ENCODE assay signal across 23 cellular contexts in the genomic region with DNA sequence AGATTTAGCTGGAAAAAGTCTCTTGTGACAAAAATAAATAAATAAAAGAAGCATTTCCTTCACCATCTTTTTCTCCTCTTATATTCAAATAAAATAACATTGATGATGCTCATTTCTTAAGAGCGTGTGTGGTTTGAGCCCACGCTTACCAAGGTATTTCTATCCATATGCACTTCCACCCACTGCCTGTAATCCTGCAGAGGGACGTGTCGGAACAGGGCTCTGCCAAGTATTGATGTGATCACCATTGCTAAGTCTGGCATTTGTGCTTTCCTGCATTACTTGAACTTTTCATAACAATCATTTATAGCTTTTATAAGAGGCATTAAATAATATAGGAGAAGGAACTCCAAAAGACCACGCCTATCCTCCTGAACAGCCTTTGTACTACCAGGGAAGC.
DNase-seq lines count a peak whose midpoint lies in the region; ATAC-seq and TF ChIP-seq lines count a peak whose summit lies in the region.
"Had no signal": no experiment of that assay in that cellular context is flagged by ENCODE, and none has a peak within 500 bp of the region (broad histone marks: within the 10 kb centered on the region; RNA-seq: fewer than 3 reads in every experiment).

No MANE protein-coding gene starts in this region.

- H3K4me1 Mint-ChIP-seq in MCF 10A (ENCODE audit: insufficient read depth, unreplicated experiment) (no peaks in the 10 kb centered on the region), chondrocyte (ENCODE audit: low read depth) (peaks cover 6% of the 10 kb centered on the region)
- H3K4me1 Mint-ChIP-seq: B cell had no signal

- no peaks in the 10 kb centered on the region for H3K27me3 ChIP-seq in mammary epithelial cell (ENCODE audit: insufficient read depth, low read length)
- peaks cover 4% of the 10 kb centered on the region for H3K27me3 ChIP-seq in osteoblast (ENCODE audit: insufficient read depth, low read length)

- CTCF ChIA-PET in mammary epithelial cell (lab: Charles Lee; ENCODE audit: low non-redundant PET), result no interaction called here
- CTCF ChIA-PET in MCF 10A (lab: Yijun Ruan, JAX), result interaction anchor here (0.6 kb wide), 1 partner anchor 41 kb away, joined by 3 read pairs; no protein-coding TSS in a partner anchor

- H3K36me3 ChIP-seq in mammary epithelial cell (ENCODE audit: insufficient read depth, low read length) (no peaks in the 10 kb centered on the region), osteoblast (ENCODE audit: insufficient read depth, low read length) (no peaks in the 10 kb centered on the region)
- H3K36me3 ChIP-seq: BLaER1 treated with 17β-estradiol and CSF1 and Interleukin-3, amounts not matched to agents 10 nM and 100 nM had no signal

- dilution Hi-C loops in mammary epithelial cell (cut with HindIII; ENCODE audit: low sequenced_read_pairs), result no loop called here

- intact Hi-C loops in mammary epithelial cell (cut with micrococcal nuclease) (no loop called here), MCF 10A (cut with micrococcal nuclease) (no loop called here)

- H3K4me3 Mint-ChIP-seq in MCF 10A (ENCODE audit: unreplicated experiment), result no peak overlapping the region
- H3K4me3 Mint-ChIP-seq in chondrocyte (ENCODE audit: unreplicated experiment), result no peak overlapping the region
- H3K4me3 Mint-ChIP-seq: B cell; CD4-positive, alpha-beta T cell; CD8-positive, alpha-beta T cell had no signal

- H3K4me2 ChIP-seq in mammary epithelial cell (ENCODE audit: insufficient read depth, low read depth, low read length) (no peak overlapping the region), osteoblast (ENCODE audit: insufficient read depth, low read length) (no peak overlapping the region)
- H3K4me2 ChIP-seq: A549; BLaER1 treated with 17β-estradiol and CSF1 and Interleukin-3, amounts not matched to agents 10 nM and 100 nM had no signal

- WGBS in mammary epithelial cell (ENCODE audit: low coverage, missing lambda C conversion rate), result 70% methylated on average over 5 of the region's 5 CpGs

- H3K9me3 ChIP-seq in mammary epithelial cell (replicated peaks; ENCODE audit: insufficient read depth, low read length), result no peaks in the 10 kb centered on the region
- no peaks in the 10 kb centered on the region for H3K9me3 ChIP-seq in osteoblast (ENCODE audit: low read depth, low read length)
- H3K9me3 ChIP-seq: A549 had no signal

- ATAC-seq in esophagus mucosa (peak; percentile 45), HG02973 (IDR thresholded peaks at IDR 0.05; ENCODE audit: unreplicated experiment) (no peak)
- ATAC-seq: A549; CD8-positive, alpha-beta T cell; GM12878 had no signal

- DNase-seq in mammary epithelial cell (peak; percentile 72), MCF 10A (ENCODE audit: unreplicated experiment) (no peak), epithelial cell of esophagus (ENCODE audit: low read depth) (peak; percentile 75), osteoblast (ENCODE audit: insufficient read length, low spot score, missing footprints) (no peak), chondrocyte (ENCODE audit: low spot score) (no peak)
- DNase-seq: AML-193; CD4-positive, alpha-beta T cell; CD8-positive, alpha-beta T cell; DMS 273 treated with DMSO at 0.1 percent for 48 hours; DMS153; DMS53; DMS79; DND-41; EL; GDM1 had no signal

- TF ChIP-seq CTCF in mammary epithelial cell (conservative IDR thresholded peaks at IDR 0.05 in 1 of 2, IDR thresholded peaks at IDR 0.05 in 1 of 2; ENCODE audit: extremely low read depth in 1 of 2, insufficient read depth in 1 of 2, low read depth in 1 of 2, low read length in 2 of 2) (no peak), MCF 10A (IDR thresholded peaks at IDR 0.05; ENCODE audit: unreplicated experiment) (no peak), epithelial cell of esophagus (IDR thresholded peaks at IDR 0.05; ENCODE audit: insufficient read depth, low read depth, low read length, missing control alignments) (no peak), osteoblast (IDR thresholded peaks at IDR 0.05; ENCODE audit: extremely low read depth, low read depth, low read length) (no peak), chondrocyte (IDR thresholded peaks at IDR 0.05) (no peak)

- H3K4me1 ChIP-seq in mammary epithelial cell (ENCODE audit: insufficient read depth, low read length), result peaks cover 10% of the 10 kb centered on the region
- peaks cover 2% of the 10 kb centered on the region for H3K4me1 ChIP-seq in osteoblast (ENCODE audit: insufficient read depth, low read length)
- H3K4me1 ChIP-seq: A549 had no signal

- H3K4me3 ChIP-seq in mammary epithelial cell (replicated peaks in 1 of 3; ENCODE audit: insufficient read depth in 1 of 3, low read depth in 2 of 3, low read length in 3 of 3) (no peak overlapping the region), epithelial cell of esophagus (ENCODE audit: low read length) (no peak overlapping the region), osteoblast (ENCODE audit: insufficient read depth, low read length) (no peak overlapping the region)
- H3K4me3 ChIP-seq: A549; BLaER1 treated with 17β-estradiol and CSF1 and Interleukin-3, amounts not matched to agents 10 nM and 100 nM; GM12878 had no signal

- H2AFZ ChIP-seq in mammary epithelial cell (ENCODE audit: low read depth, low read length) (no peak overlapping the region), osteoblast (ENCODE audit: low read length) (no peak overlapping the region)

- no peak overlapping the region for H3K9ac ChIP-seq in mammary epithelial cell (ENCODE audit: insufficient read depth, low read length)
- H3K9ac ChIP-seq: BLaER1 treated with 17β-estradiol and CSF1 and Interleukin-3, amounts not matched to agents 10 nM and 100 nM had no signal

- H4K20me1 ChIP-seq in mammary epithelial cell (ENCODE audit: insufficient read depth, low read length), result no peaks in the 10 kb centered on the region
- no peaks in the 10 kb centered on the region for H4K20me1 ChIP-seq in osteoblast (ENCODE audit: insufficient read depth, low read length)
- H4K20me1 ChIP-seq: BLaER1 treated with 17β-estradiol and CSF1 and Interleukin-3, amounts not matched to agents 10 nM and 100 nM had no signal

- POLR2A ChIA-PET in MCF 10A (lab: Yijun Ruan, JAX), result no interaction called here

- H3K27ac ChIP-seq in mammary epithelial cell (ENCODE audit: insufficient read depth, low read depth, low read length) (no peak overlapping the region), osteoblast (ENCODE audit: low read depth, low read length) (no peak overlapping the region)
- H3K27ac ChIP-seq: 22Rv1; A549; BLaER1 treated with 17β-estradiol and CSF1 and Interleukin-3, amounts not matched to agents 10 nM and 100 nM; C4-2B had no signal

- H3K79me2 ChIP-seq in mammary epithelial cell (ENCODE audit: insufficient read depth, low read length) (no peaks in the 10 kb centered on the region), osteoblast (ENCODE audit: insufficient read depth, low read length) (no peaks in the 10 kb centered on the region)

- H3K27me3 Mint-ChIP-seq in MCF 10A (ENCODE audit: insufficient read depth, unreplicated experiment) (no peaks in the 10 kb centered on the region), chondrocyte (ENCODE audit: low read depth) (peaks cover 26% of the 10 kb centered on the region)

- BruUV-seq in mammary epithelial cell (replicated peaks; lab: Mats Ljungman, UMichigan), result no TSS peak
- BruUV-seq in MCF 10A (replicated peaks; lab: Mats Ljungman, UMichigan), result no TSS peak

- H3K36me3 Mint-ChIP-seq in MCF 10A (ENCODE audit: insufficient read depth, unreplicated experiment) (no peaks in the 10 kb centered on the region), chondrocyte (ENCODE audit: low read depth) (no peaks in the 10 kb centered on the region)
- H3K36me3 Mint-ChIP-seq: CD8-positive, alpha-beta T cell had no signal

- in situ Hi-C loops in mammary epithelial cell (cut with MboI; ENCODE audit: low sequenced_read_pairs in 2 of 2), result no loop called here

- H3K27ac Mint-ChIP-seq in MCF 10A (ENCODE audit: low read depth, unreplicated experiment) (no peak overlapping the region), chondrocyte (ENCODE audit: unreplicated experiment) (no peak overlapping the region)
- H3K27ac Mint-ChIP-seq: B cell; CD4-positive, alpha-beta T cell; CD8-positive, alpha-beta T cell had no signal

- H3K9me3 Mint-ChIP-seq in MCF 10A (ENCODE audit: unreplicated experiment) (peaks cover 15% of the 10 kb centered on the region), chondrocyte (ENCODE audit: low read depth) (peaks cover 6% of the 10 kb centered on the region)
- H3K9me3 Mint-ChIP-seq: CD4-positive, alpha-beta T cell; CD8-positive, alpha-beta T cell had no signal

Comparison
In these comparisons a context has a peak if more than half of its experiments do, and no peak if none do; other contexts are left out.
1. DNase-seq: peak in mammary epithelial cell (single experiment) and epithelial cell of esophagus (single experiment); none in MCF 10A (single experiment), osteoblast (single experiment) and chondrocyte (single experiment).